26 cellular contexts compared by ENCODE assay signal in the genomic region with DNA sequence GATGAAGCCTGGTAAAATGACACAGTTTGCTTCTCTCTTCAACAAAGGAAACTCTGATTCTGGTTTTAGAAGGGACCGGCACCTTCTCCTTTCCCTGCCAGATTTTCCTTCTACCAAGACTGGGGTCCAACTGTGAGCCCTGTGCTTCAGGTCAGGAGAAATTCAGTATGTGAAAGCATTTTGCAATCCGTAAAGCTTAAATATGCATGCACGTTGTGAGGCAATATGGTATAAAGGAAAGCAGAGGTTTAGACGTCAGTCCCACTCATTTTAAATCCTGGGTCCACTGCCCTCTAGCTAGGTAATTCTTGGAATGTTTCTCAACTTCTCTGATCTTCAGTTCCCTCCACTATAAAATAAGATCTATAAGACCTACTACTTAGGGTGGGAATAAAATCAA.
"Had no signal": no experiment of that assay in that cellular context is flagged by ENCODE, and none has a peak within 500 bp of the region (broad histone marks: within the 10 kb centered on the region; RNA-seq: fewer than 3 reads in every experiment).

No MANE protein-coding gene starts in this region.

- H3K36me3 ChIP-seq: ascending aorta, breast epithelium, cardiac muscle cell, gastroesophageal sphincter, heart right ventricle had no signal

- H3K9me3 ChIP-seq: ascending aorta, breast epithelium, gastroesophageal sphincter, heart right ventricle had no signal

- DNase-seq: activated CD4-positive, alpha-beta T cell treated with anti-CD3 and anti-CD28 coated beads for 36 hours; activated CD4-positive, alpha-beta T cell treated with anti-CD3 and anti-CD28 coated beads, Interleukin-2, amount 10 ng/mL, durations not matched to agents 7 days and 5 days; activated CD4-positive, alpha-beta T cell treated with anti-CD3 and anti-CD28 coated beads, Interleukin-2, amount 50 U/mL, for 4 hours; activated CD4-positive, CD25-positive, alpha-beta regulatory T cell; activated CD4-positive, CD25-positive, alpha-beta regulatory T cell treated with anti-CD3 and anti-CD28 coated beads, Interleukin-2, amount 50 U/mL, for 72 hours; activated CD8-positive, alpha-beta memory T cell treated with anti-CD3 and anti-CD28 coated beads for 24 hours; activated CD8-positive, alpha-beta T cell treated with anti-CD3 and anti-CD28 coated beads for 36 hours; activated effector memory CD4-positive, alpha-beta T cell treated with Interleukin-2 at 50 U/mL for 16 hours; activated gamma-delta T cell treated with Interleukin-2 at 50 U/mL for 16 hours; activated naive CD4-positive, alpha-beta T cell treated with anti-CD3 and anti-CD28 coated beads, Interleukin-2, amount 50 U/mL, for 16 hours; activated naive CD4-positive, alpha-beta T cell treated with Interleukin-2 at 50 U/mL for 16 hours; activated T-cell treated with anti-CD3 and anti-CD28 coated beads, Interleukin-2, amount 50 U/mL, for 4 hours; central memory CD4-positive, alpha-beta T cell; cerebellar nuclear complex; dorsolateral prefrontal cortex; effector memory CD4-positive, alpha-beta T cell; endodermal cell; foreskin keratinocyte; heart right ventricle; T-helper 2 cell had no signal

- H3K4me3 ChIP-seq: ascending aorta, breast epithelium, cardiac muscle cell, coronary artery, dorsolateral prefrontal cortex, gastroesophageal sphincter, heart right ventricle had no signal

- H3K27me3 ChIP-seq: ascending aorta, breast epithelium, cardiac muscle cell, dorsolateral prefrontal cortex, foreskin keratinocyte, gastroesophageal sphincter, heart right ventricle had no signal

- H3K4me1 ChIP-seq: ascending aorta, breast epithelium, foreskin keratinocyte, gastroesophageal sphincter, heart right ventricle had no signal

- H3K27ac ChIP-seq: ascending aorta, breast epithelium, cardiac muscle cell, coronary artery, dorsolateral prefrontal cortex, epithelial cell of prostate, foreskin keratinocyte, gastroesophageal sphincter, heart right ventricle had no signal
